8 cellular contexts compared by ENCODE assay signal in genomic region chr7:106071356-106071998, GRCh38.
DNase-seq lines count a peak whose midpoint lies in the region; ATAC-seq, FAIRE-seq and TF ChIP-seq lines count a peak whose summit lies in the region.

No MANE protein-coding gene starts in this region.

- ATAC-seq in HG02798 (IDR thresholded peaks at IDR 0.05; ENCODE audit: poor library complexity, unreplicated experiment), result peak; percentile 98
- ATAC-seq in stimulated activated naive B cell treated with anti-CD40 and anti-IgM and Interleukin-4, amounts not matched to agents 10 μg/mL and 1 μg/mL and 100 μg/mL, for 72 hours (replicated peaks), result peak; percentile 91 to 93

- peak; percentile 43 for TF ChIP-seq POLR2A in GM18526 (IDR thresholded peaks at IDR 0.05; ENCODE audit: extremely low read depth, insufficient read length)

- H3K4me1 Mint-ChIP-seq in stimulated activated naive B cell treated with anti-CD40 and anti-IgM and Interleukin-4, amounts not matched to agents 10 μg/mL and 1 μg/mL and 100 μg/mL, for 72 hours, result peaks cover 63 to 86% of the 10 kb centered on the region in 2 donors

- H3K9me3 Mint-ChIP-seq in stimulated activated naive B cell treated with anti-CD40 and anti-IgM and Interleukin-4, amounts not matched to agents 10 μg/mL and 1 μg/mL and 100 μg/mL, for 72 hours, result no peaks in the 10 kb centered on the region

- H3K27ac Mint-ChIP-seq in stimulated activated naive B cell treated with anti-CD40 and anti-IgM and Interleukin-4, amounts not matched to agents 10 μg/mL and 1 μg/mL and 100 μg/mL, for 72 hours, result peak overlapping the region; percentile 99

- no peaks in the 10 kb centered on the region for H3K27me3 Mint-ChIP-seq in stimulated activated naive B cell treated with anti-CD40 and anti-IgM and Interleukin-4, amounts not matched to agents 10 μg/mL and 1 μg/mL and 100 μg/mL, for 72 hours

- no peak for FAIRE-seq in HTR-8/SVneo (lab: Jason Lieb, UNC)

- peak overlapping the region; percentile 83 to 84 for H3K4me3 Mint-ChIP-seq in stimulated activated naive B cell treated with anti-CD40 and anti-IgM and Interleukin-4, amounts not matched to agents 10 μg/mL and 1 μg/mL and 100 μg/mL, for 72 hours

- H3K36me3 Mint-ChIP-seq in stimulated activated naive B cell treated with anti-CD40 and anti-IgM and Interleukin-4, amounts not matched to agents 10 μg/mL and 1 μg/mL and 100 μg/mL, for 72 hours, result peaks cover 0 to 5% of the 10 kb centered on the region in 2 donors

- DNase-seq in NCI-H526 (lab: John Stamatoyannopoulos, UW), result peak; percentile 68 to 79
- peak; percentile 58 for DNase-seq in activated T-cell treated with anti-CD3 and anti-CD28 coated beads, Interleukin-2, amount 50 U/mL, for 1 hour
- peak; percentile 88 for DNase-seq in kidney tubule cell (ENCODE audit: low spot score)
- DNase-seq in stimulated activated naive B cell treated with anti-CD40 and anti-IgM and Interleukin-4, amounts not matched to agents 10 μg/mL and 1 μg/mL and 100 μg/mL, for 72 hours, result peak; percentile 70
- no peak for DNase-seq in HTR-8/SVneo (ENCODE audit: insufficient read length, low spot score)
- no peak for DNase-seq in D341Med (ENCODE audit: low spot score)

Comparison
In these comparisons a context has a peak if more than half of its experiments do, and no peak if none do; other contexts are left out.
1. DNase-seq: peak in NCI-H526 (2 of 2), activated T-cell treated with anti-CD3 and anti-CD28 coated beads, Interleukin-2, amount 50 U/mL, for 1 hour (single experiment), kidney tubule cell (single experiment) and stimulated activated naive B cell treated with anti-CD40 and anti-IgM and Interleukin-4, amounts not matched to agents 10 μg/mL and 1 μg/mL and 100 μg/mL, for 72 hours (single experiment); none in HTR-8/SVneo (single experiment) and D341Med (single experiment).